In genomic region chr5:2751592-2752021, GRCh38 we compare ENCODE assay signal across 8 cellular contexts. TPM values are rescaled to one million over a fixed set of nuclear protein-coding genes. Genes with fewer than 3 reads are reported as not detected.
A peak's percentile ranks its signal among the peaks of the same experiment; 100 is the strongest.
DNase-seq lines count a peak whose midpoint lies in the region; TF ChIP-seq lines count a peak whose summit lies in the region.

Gene IRX2 (minus strand): TSS chr5:2751677. CDS start chr5:2751413, 264 bp downstream.

- H3K4me3 ChIP-seq in breast epithelium (peak within 1 kb of the TSS; percentile 60 to 98 (median 75)), tibial artery (peak within 1 kb of the TSS; percentile 41 to 59)

- no peak for TF ChIP-seq CTCF in breast epithelium (IDR thresholded peaks at IDR 0.05)
- no peak for TF ChIP-seq CTCF in tibial artery (IDR thresholded peaks at IDR 0.05)

- H3K4me1 ChIP-seq in breast epithelium (no peaks in the 10 kb centered on the region), tibial artery (peaks cover 0 to 63% (median 57%) of the 10 kb centered on the region in 4 donors)

- no peak for TF ChIP-seq POLR2A in breast epithelium (IDR thresholded peaks at IDR 0.05)

- H3K27me3 ChIP-seq in breast epithelium: peaks cover 0 to 3% of the 10 kb centered on the region in 2 donors
- peaks cover 0 to 95% of the 10 kb centered on the region in 2 donors for H3K27me3 ChIP-seq in tibial artery

- H3K9me3 ChIP-seq in breast epithelium (no peaks in the 10 kb centered on the region), tibial artery (no peaks in the 10 kb centered on the region)

- peak; percentile 94 for DNase-seq in AG20443 (ENCODE audit: low spot score)
- DNase-seq in NCI-H1436 treated with DMSO at 0.1 percent for 48 hours (lab: John Stamatoyannopoulos, UW): peak; percentile 74
- DNase-seq in breast epithelium (ENCODE audit: low spot score in 2 of 2): peak; percentile 91 to 96
- peak; percentile 96 for DNase-seq in islet precursor cell
- no peak for DNase-seq in tibial artery
- DNase-seq in stimulated activated CD4-positive, alpha-beta T cell treated with anti-CD3 and anti-CD28 coated beads, Interleukin-2, amount 100 ng/mL, for 24 hours: no peak
- no peak for DNase-seq in HuH-7.5 (ENCODE audit: low spot score)
- no peak for DNase-seq in RPMI8226

- H3K36me3 ChIP-seq in breast epithelium: no peaks in the 10 kb centered on the region
- no peaks in the 10 kb centered on the region for H3K36me3 ChIP-seq in tibial artery

- H3K27ac ChIP-seq in breast epithelium (peak within 1 kb of the TSS; percentile 95 to 97), tibial artery (peak within 1 kb of the TSS in 1 of 2 donors; percentile 50)

- intact Hi-C loops in breast epithelium (cut with DNase I; ENCODE audit: low total_unique reads) (loop anchor here (5.0 to 10.0 kb wide), 2 partner anchors 1409 to 1753 kb away; no protein-coding TSS in a partner anchor), tibial artery (cut with DNase I; ENCODE audit: low total_unique reads) (no loop called here)

RNA-seq across cellular contexts. Expression of gene IRX2, which starts in this region (rescaled TPM):
- total RNA-seq in breast epithelium: 10 to 100 TPM; 19.2 to 69.4 (median 26.2) TPM

Comparison
In these comparisons a context has a peak if more than half of its experiments do, and no peak if none do; other contexts are left out.
1. DNase-seq: peak in AG20443 (single experiment), NCI-H1436 treated with DMSO at 0.1 percent for 48 hours (single experiment), breast epithelium (2 of 2) and islet precursor cell (single experiment); none in tibial artery (0 of 2), stimulated activated CD4-positive, alpha-beta T cell treated with anti-CD3 and anti-CD28 coated beads, Interleukin-2, amount 100 ng/mL, for 24 hours (0 of 2), HuH-7.5 (single experiment) and RPMI8226 (single experiment).